ENCODE assay signal across 10 cellular contexts in genomic region chr13:23621316-23621645, GRCh38. TPM values are rescaled to one million over a fixed set of nuclear protein-coding genes. Genes with fewer than 3 reads are reported as not detected.
DNase-seq lines count a peak whose midpoint lies in the region; ATAC-seq, FAIRE-seq and TF ChIP-seq lines count a peak whose summit lies in the region.
"Had no signal": no experiment of that assay in that cellular context is flagged by ENCODE, and none has a peak within 500 bp of the region (broad histone marks: within the 10 kb centered on the region; RNA-seq: fewer than 3 reads in every experiment).

No MANE protein-coding gene starts in this region.

- no peak overlapping the region for H2AFZ ChIP-seq in GM23248

- in situ Hi-C loops in Caki2 (cut with HindIII; ENCODE audit: low pct_unique_long_range_greater_than_20kb, low sequenced_read_pairs) (no loop called here), GM23248 (cut with MboI) (no loop called here)

- no peaks in the 10 kb centered on the region for H3K9me2 ChIP-seq in GM23248 (ENCODE audit: insufficient read depth)

- POLR2A ChIA-PET in CD4-positive, alpha-beta T cell (lab: Charles Lee), result no interaction called here

- H3K27me3 Mint-ChIP-seq in CD4-positive, alpha-beta T cell, result no peaks in the 10 kb centered on the region

- no peaks in the 10 kb centered on the region for H3K36me3 Mint-ChIP-seq in CD4-positive, alpha-beta T cell (ENCODE audit: low read depth)

- TF ChIP-seq CTCF in CD4-positive, alpha-beta T cell (IDR thresholded peaks at IDR 0.05), result no peak

- no peak for FAIRE-seq in GM12891 (lab: Jason Lieb, UNC)
- FAIRE-seq: GM18507 had no signal

- no peak overlapping the region for H3K4me2 ChIP-seq in GM23248 (ENCODE audit: unreplicated experiment)

- no peak for TF ChIP-seq POLR2A in GM12891 (IDR thresholded peaks at IDR 0.05; ENCODE audit: low read depth, low read length)

- no peaks in the 10 kb centered on the region for H3K9me3 ChIP-seq in GM23248 (ENCODE audit: low read depth)
- H3K9me3 ChIP-seq in adipocyte (ENCODE audit: control insufficient read depth, low read length), result peaks cover 12% of the 10 kb centered on the region
- no peaks in the 10 kb centered on the region for H3K9me3 ChIP-seq in CD4-positive, alpha-beta T cell (ENCODE audit: control insufficient read depth, low read length)

- CTCF ChIA-PET in CD4-positive, alpha-beta T cell (lab: Charles Lee), result no interaction called here

- H3K27ac Mint-ChIP-seq in CD4-positive, alpha-beta T cell, result no peak overlapping the region

- H3K79me2 ChIP-seq in GM23248 (ENCODE audit: insufficient read depth), result no peaks in the 10 kb centered on the region

- no peaks in the 10 kb centered on the region for H3K27me3 ChIP-seq in GM23248 (replicated peaks; ENCODE audit: insufficient read depth)
- H3K27me3 ChIP-seq in adipocyte (replicated peaks; ENCODE audit: control insufficient read depth, insufficient read depth, low read length), result no peaks in the 10 kb centered on the region
- peaks cover 7% of the 10 kb centered on the region for H3K27me3 ChIP-seq in CD4-positive, alpha-beta T cell (ENCODE audit: control insufficient read depth, insufficient read depth, low read length)

- peak overlapping the region; percentile 51 for H3K27ac ChIP-seq in GM23248
- no peak overlapping the region for H3K27ac ChIP-seq in CD4-positive, alpha-beta T cell (ENCODE audit: low read depth, low read length)

- no peak for ATAC-seq in CD4-positive, alpha-beta T cell (ENCODE audit: poor library complexity)

- H3K4me1 ChIP-seq in GM23248 (ENCODE audit: insufficient read depth) (peaks cover 33% of the 10 kb centered on the region), adipocyte (ENCODE audit: control insufficient read depth, insufficient read depth, low read length) (peaks cover 22% of the 10 kb centered on the region)

- peak; percentile 87 for DNase-seq in Caki2 (ENCODE audit: low read depth)
- peak; percentile 95 for DNase-seq in GM23248
- peak; percentile 48 for DNase-seq in adipocyte (ENCODE audit: low read depth)
- peak; percentile 100 for DNase-seq in kidney tubule cell (ENCODE audit: low spot score)
- no peak for DNase-seq in CD4-positive, alpha-beta T cell
- no peak for DNase-seq in MV-4-11 (lab: John Stamatoyannopoulos, UW)
- no peak for DNase-seq in GM12891 (ENCODE audit: insufficient read length, low spot score)
- DNase-seq in activated CD8-positive, alpha-beta memory T cell treated with anti-CD3 and anti-CD28 coated beads, Interleukin-2, amount 50 U/mL, for 48 hours, result no peak
- DNase-seq: Karpas-422 had no signal

- H3F3A ChIP-seq in GM23248 (ENCODE audit: insufficient read depth), result peaks cover 34% of the 10 kb centered on the region

- H3K9ac ChIP-seq in GM23248 (peak overlapping the region; percentile 38; the same call in 1 of the 2 replicates), adipocyte (ENCODE audit: low read length) (no peak overlapping the region)

- intact Hi-C loops in CD4-positive, alpha-beta T cell (cut with DNase I, micrococcal nuclease), result no loop called here

- WGBS in GM23248 (ENCODE audit: low coverage in 1 of 2, low lambda C conversion rate in 2 of 2, missing lambda C conversion rate in 2 of 2), 2 experiments, result 0 to 3% methylated on average over 2 of the region's 2 CpGs

- H4K20me1 ChIP-seq in GM23248 (ENCODE audit: insufficient read depth), result no peaks in the 10 kb centered on the region

- H3K4me3 Mint-ChIP-seq in CD4-positive, alpha-beta T cell, result no peak overlapping the region

- H3K36me3 ChIP-seq in GM23248 (ENCODE audit: low read depth), result no peaks in the 10 kb centered on the region
- no peaks in the 10 kb centered on the region for H3K36me3 ChIP-seq in adipocyte (ENCODE audit: control insufficient read depth, insufficient read depth, low read length, severe bottlenecking)

- H3K4me3 ChIP-seq in GM23248 (no peak overlapping the region), adipocyte (ENCODE audit: low read length) (no peak overlapping the region)

- H3K9me3 Mint-ChIP-seq in CD4-positive, alpha-beta T cell, result peaks cover 2% of the 10 kb centered on the region

- no peaks in the 10 kb centered on the region for H3K4me1 Mint-ChIP-seq in CD4-positive, alpha-beta T cell (ENCODE audit: low read depth)

TF ChIP-seq in GM12891, 5 proteins besides CTCF, POLR2A, EP300 and RAD21:
- TF ChIP-seq PAX5 (IDR thresholded peaks at IDR 0.05; ENCODE audit: insufficient read depth, low read length, severe bottlenecking) (no peak), POU2F2 (IDR thresholded peaks at IDR 0.05; ENCODE audit: low read depth, low read length) (no peak), TAF1 (IDR thresholded peaks at IDR 0.05; ENCODE audit: low read depth, low read length) (no peak), POLR2AphosphoS5 (IDR thresholded peaks at IDR 0.05; ENCODE audit: low read depth, low read length) (no peak), SPI1 (IDR thresholded peaks at IDR 0.05; ENCODE audit: low read depth, low read length) (no peak)

RNA-seq across cellular contexts. Expression of gene TNFRSF19, which starts 51.1 kb away (rescaled TPM):
- 2.3 and 11.4 TPM in 2 replicates for total RNA-seq in Caki2 (2014; rRNA removed; shearing (Covaris generic); ENCODE audit: low replicate concordance)
- total RNA-seq in GM23248 (2014; rRNA removed; shearing (Covaris generic)), result 3.4 and 5.4 TPM in 2 replicates
- 2.7 and 3.4 TPM in 2 replicates for polyA plus RNA-seq in GM23248 (2016; fragmentation: Nextera tagmentation; extraction: Ambion mirVana)
- not detected for total RNA-seq in CD4-positive, alpha-beta T cell
- polyA plus RNA-seq in GM12891 (2012; ENCODE audit: low read depth, missing spikeins), result 19.6 TPM

Comparison
In these comparisons a context has a peak if more than half of its experiments do, and no peak if none do; other contexts are left out.
1. DNase-seq: peak in Caki2 (single experiment), GM23248 (single experiment), adipocyte (single experiment) and kidney tubule cell (single experiment); none in CD4-positive, alpha-beta T cell (0 of 10), MV-4-11 (single experiment), GM12891 (single experiment) and activated CD8-positive, alpha-beta memory T cell treated with anti-CD3 and anti-CD28 coated beads, Interleukin-2, amount 50 U/mL, for 48 hours (single experiment).